Comparison of ENCODE assay signal across 1 cellular context in genomic region chr2:124269348-124269747, GRCh38.
TF ChIP-seq lines count a peak whose summit lies in the region.

No MANE protein-coding gene starts in this region.

TF ChIP-seq in SK-N-SH treated with all-trans-retinoic acid at 6 μM for 48 hours, 23 proteins besides CTCF, POLR2A, EP300 and RAD21 (continued from another document):
- TF ChIP-seq ZFP3 (CRISPR knock-in tag; IDR thresholded peaks at IDR 0.05) = no peak
- TF ChIP-seq ESRRG (CRISPR knock-in tag; IDR thresholded peaks at IDR 0.05) = no peak
- no peak for TF ChIP-seq ARNTL (CRISPR knock-in tag; IDR thresholded peaks at IDR 0.05; ENCODE audit: borderline replicate concordance, low read depth)
